ENCODE assay signal across 12 cellular contexts in genomic region chr6:84773133-84773430, GRCh38. TPM values are rescaled to one million over a fixed set of nuclear protein-coding genes. Genes with fewer than 3 reads are reported as not detected.
DNase-seq lines count a peak whose midpoint lies in the region; ATAC-seq lines count a peak whose summit lies in the region.
"Had no signal": no experiment of that assay in that cellular context is flagged by ENCODE, and none has a peak within 500 bp of the region (broad histone marks: within the 10 kb centered on the region; RNA-seq: fewer than 3 reads in every experiment).

No MANE protein-coding gene starts in this region.

- CTCF ChIA-PET in activated CD4-positive, alpha-beta T cell treated with anti-CD3 and anti-CD28 coated beads, Interleukin-2, amount 10 ng/mL, durations not matched to agents 7 days and 5 days (lab: Charles Lee): interaction anchor here (0.6 to 1.2 kb wide), 2 partner anchors 10 to 44 kb away, joined by 3 to 5 read pairs; no protein-coding TSS in a partner anchor
- CTCF ChIA-PET in activated naive CD4-positive, alpha-beta T cell treated with anti-CD3 and anti-CD28 coated beads, Interleukin-2, amount 10 ng/mL, durations not matched to agents 7 days and 5 days (lab: Charles Lee): no interaction called here

- POLR2A ChIA-PET in activated CD4-positive, alpha-beta T cell treated with anti-CD3 and anti-CD28 coated beads, Interleukin-2, amount 10 ng/mL, durations not matched to agents 7 days and 5 days (lab: Charles Lee): no interaction called here

- peak overlapping the region; percentile 46 for H3K27ac Mint-ChIP-seq in activated CD4-positive, alpha-beta T cell treated with anti-CD3 and anti-CD28 coated beads, Interleukin-2, amount 10 ng/mL, durations not matched to agents 7 days and 5 days
- peak overlapping the region; percentile 90 for H3K27ac Mint-ChIP-seq in stimulated activated naive B cell treated with anti-CD40 and anti-IgM and Interleukin-4, amounts not matched to agents 10 μg/mL and 1 μg/mL and 100 μg/mL, for 72 hours
- no peak overlapping the region for H3K27ac Mint-ChIP-seq in activated naive CD4-positive, alpha-beta T cell treated with anti-CD3 and anti-CD28 coated beads, Interleukin-2, amount 10 ng/mL, durations not matched to agents 7 days and 5 days

- no peak overlapping the region for H3K4me3 Mint-ChIP-seq in activated CD4-positive, alpha-beta T cell treated with anti-CD3 and anti-CD28 coated beads, Interleukin-2, amount 10 ng/mL, durations not matched to agents 7 days and 5 days
- H3K4me3 Mint-ChIP-seq in stimulated activated naive B cell treated with anti-CD40 and anti-IgM and Interleukin-4, amounts not matched to agents 10 μg/mL and 1 μg/mL and 100 μg/mL, for 72 hours: peak overlapping the region; percentile 11 to 49
- H3K4me3 Mint-ChIP-seq in activated naive CD4-positive, alpha-beta T cell treated with anti-CD3 and anti-CD28 coated beads, Interleukin-2, amount 10 ng/mL, durations not matched to agents 7 days and 5 days: no peak overlapping the region

- ATAC-seq in stimulated activated naive B cell treated with anti-CD40 and anti-IgM and Interleukin-4, amounts not matched to agents 10 μg/mL and 1 μg/mL and 100 μg/mL, for 72 hours (replicated peaks): no peak

- H3K36me3 Mint-ChIP-seq in activated CD4-positive, alpha-beta T cell treated with anti-CD3 and anti-CD28 coated beads, Interleukin-2, amount 10 ng/mL, durations not matched to agents 7 days and 5 days (ENCODE audit: low read depth): no peaks in the 10 kb centered on the region
- peaks cover 0 to 5% of the 10 kb centered on the region in 2 donors for H3K36me3 Mint-ChIP-seq in stimulated activated naive B cell treated with anti-CD40 and anti-IgM and Interleukin-4, amounts not matched to agents 10 μg/mL and 1 μg/mL and 100 μg/mL, for 72 hours
- H3K36me3 Mint-ChIP-seq in activated naive CD4-positive, alpha-beta T cell treated with anti-CD3 and anti-CD28 coated beads, Interleukin-2, amount 10 ng/mL, durations not matched to agents 7 days and 5 days: no peaks in the 10 kb centered on the region

- H3K9me3 Mint-ChIP-seq in activated CD4-positive, alpha-beta T cell treated with anti-CD3 and anti-CD28 coated beads, Interleukin-2, amount 10 ng/mL, durations not matched to agents 7 days and 5 days: no peaks in the 10 kb centered on the region
- peaks cover 0 to 5% of the 10 kb centered on the region in 2 donors for H3K9me3 Mint-ChIP-seq in stimulated activated naive B cell treated with anti-CD40 and anti-IgM and Interleukin-4, amounts not matched to agents 10 μg/mL and 1 μg/mL and 100 μg/mL, for 72 hours
- no peaks in the 10 kb centered on the region for H3K9me3 Mint-ChIP-seq in activated naive CD4-positive, alpha-beta T cell treated with anti-CD3 and anti-CD28 coated beads, Interleukin-2, amount 10 ng/mL, durations not matched to agents 7 days and 5 days

- no peak for DNase-seq in activated CD4-positive, alpha-beta T cell treated with anti-CD3 and anti-CD28 coated beads, Interleukin-2, amount 10 ng/mL, durations not matched to agents 7 days and 5 days
- no peak for DNase-seq in activated CD4-positive, alpha-beta T cell treated with anti-CD3 and anti-CD28 coated beads, Interleukin-2, amount 50 U/mL, for 4 hours
- DNase-seq in astrocyte of the hippocampus (ENCODE audit: low read depth, low spot score) (peak; percentile 5), iPS-NIHi11 (ENCODE audit: low spot score) (peak; percentile 16), NCI-H2107 treated with DMSO at 0.1 percent for 48 hours (lab: John Stamatoyannopoulos, UW; ENCODE audit: unreplicated experiment) (no peak)
- no peak for DNase-seq in stimulated activated naive B cell treated with anti-CD40 and anti-IgM and Interleukin-4, amounts not matched to agents 10 μg/mL and 1 μg/mL and 100 μg/mL, for 72 hours
- no peak for DNase-seq in activated naive CD4-positive, alpha-beta T cell treated with anti-CD3 and anti-CD28 coated beads, Interleukin-2, amount 10 ng/mL, durations not matched to agents 7 days and 5 days
- DNase-seq in NK-92 treated with Interleukin-12 subunit alpha and Interleukin-12 subunit beta, amount 100 ng/mL, for 24 hours (lab: John Stamatoyannopoulos, UW): no peak
- DNase-seq: activated T-cell treated with anti-CD3 and anti-CD28 coated beads for 4 hours, anterior cingulate cortex, DMS79, NCI-H345 had no signal

- H3K4me1 Mint-ChIP-seq in activated CD4-positive, alpha-beta T cell treated with anti-CD3 and anti-CD28 coated beads, Interleukin-2, amount 10 ng/mL, durations not matched to agents 7 days and 5 days: no peaks in the 10 kb centered on the region
- peaks cover 11 to 25% of the 10 kb centered on the region in 2 donors for H3K4me1 Mint-ChIP-seq in stimulated activated naive B cell treated with anti-CD40 and anti-IgM and Interleukin-4, amounts not matched to agents 10 μg/mL and 1 μg/mL and 100 μg/mL, for 72 hours
- H3K4me1 Mint-ChIP-seq in activated naive CD4-positive, alpha-beta T cell treated with anti-CD3 and anti-CD28 coated beads, Interleukin-2, amount 10 ng/mL, durations not matched to agents 7 days and 5 days: no peaks in the 10 kb centered on the region

- H3K27me3 Mint-ChIP-seq in activated CD4-positive, alpha-beta T cell treated with anti-CD3 and anti-CD28 coated beads, Interleukin-2, amount 10 ng/mL, durations not matched to agents 7 days and 5 days: peaks cover 67% of the 10 kb centered on the region
- peaks cover 68 to 86% of the 10 kb centered on the region in 2 donors for H3K27me3 Mint-ChIP-seq in stimulated activated naive B cell treated with anti-CD40 and anti-IgM and Interleukin-4, amounts not matched to agents 10 μg/mL and 1 μg/mL and 100 μg/mL, for 72 hours
- H3K27me3 Mint-ChIP-seq in activated naive CD4-positive, alpha-beta T cell treated with anti-CD3 and anti-CD28 coated beads, Interleukin-2, amount 10 ng/mL, durations not matched to agents 7 days and 5 days: peaks cover 71% of the 10 kb centered on the region

RNA-seq across cellular contexts. Expression of gene TBX18, which starts 8.7 kb away (rescaled TPM):
- not detected for total RNA-seq in activated CD4-positive, alpha-beta T cell treated with anti-CD3 and anti-CD28 coated beads, Interleukin-2, amount 10 ng/mL, durations not matched to agents 7 days and 5 days

Comparison
In these comparisons a context has a peak if more than half of its experiments do, and no peak if none do; other contexts are left out.
1. DNase-seq: peak in astrocyte of the hippocampus (single experiment) and iPS-NIHi11 (single experiment); none in activated CD4-positive, alpha-beta T cell treated with anti-CD3 and anti-CD28 coated beads, Interleukin-2, amount 10 ng/mL, durations not matched to agents 7 days and 5 days (single experiment), activated CD4-positive, alpha-beta T cell treated with anti-CD3 and anti-CD28 coated beads, Interleukin-2, amount 50 U/mL, for 4 hours (0 of 2), stimulated activated naive B cell treated with anti-CD40 and anti-IgM and Interleukin-4, amounts not matched to agents 10 μg/mL and 1 μg/mL and 100 μg/mL, for 72 hours (single experiment), activated naive CD4-positive, alpha-beta T cell treated with anti-CD3 and anti-CD28 coated beads, Interleukin-2, amount 10 ng/mL, durations not matched to agents 7 days and 5 days (single experiment), NK-92 treated with Interleukin-12 subunit alpha and Interleukin-12 subunit beta, amount 100 ng/mL, for 24 hours (single experiment) and NCI-H2107 treated with DMSO at 0.1 percent for 48 hours (single experiment).
2. H3K4me3 Mint-ChIP-seq: peak in stimulated activated naive B cell treated with anti-CD40 and anti-IgM and Interleukin-4, amounts not matched to agents 10 μg/mL and 1 μg/mL and 100 μg/mL, for 72 hours (2 of 2); none in activated CD4-positive, alpha-beta T cell treated with anti-CD3 and anti-CD28 coated beads, Interleukin-2, amount 10 ng/mL, durations not matched to agents 7 days and 5 days (single experiment) and activated naive CD4-positive, alpha-beta T cell treated with anti-CD3 and anti-CD28 coated beads, Interleukin-2, amount 10 ng/mL, durations not matched to agents 7 days and 5 days (single experiment).